In genomic region chr16:48498761-48499600, GRCh38 we compare ENCODE assay signal across 10 cellular contexts.
DNase-seq lines count a peak whose midpoint lies in the region; ATAC-seq, FAIRE-seq and TF ChIP-seq lines count a peak whose summit lies in the region.
"Had no signal": no experiment of that assay in that cellular context is flagged by ENCODE, and none has a peak within 500 bp of the region (broad histone marks: within the 10 kb centered on the region; RNA-seq: fewer than 3 reads in every experiment).

No MANE protein-coding gene starts in this region.

- TF ChIP-seq POLR2A in HepG2 (IDR thresholded peaks at IDR 0.05; ENCODE audit: insufficient read depth in 1 of 2, low read depth in 2 of 2, low read length in 2 of 2) (no peak), tibial nerve (IDR thresholded peaks at IDR 0.05) (no peak)

- POLR2A ChIA-PET in HepG2 (lab: Yijun Ruan, JAX), result interaction anchor here (1.0 kb wide), 1 partner anchor 26 kb away, joined by 3 read pairs; no protein-coding TSS in a partner anchor

- WGBS in HepG2 (ENCODE audit: low lambda C conversion rate), result 12% methylated on average over 6 of the region's 6 CpGs
- WGBS in tibial nerve, 2 donors, result 39 to 51% methylated on average over 6 of the region's 6 CpGs

- no peak for FAIRE-seq in HepG2 (lab: Jason Lieb, UNC)
- FAIRE-seq: A204.1 had no signal

- H2AFZ ChIP-seq in HepG2 (ENCODE audit: low read length), result no peak overlapping the region

- H3K4me2 ChIP-seq in HepG2 (ENCODE audit: low read depth, low read length), result peak overlapping the region; percentile 31; the same call in 1 of the 2 replicates

- H3K27me3 ChIP-seq in brain microvascular endothelial cell (replicated peaks) (no peaks in the 10 kb centered on the region), HepG2 (ENCODE audit: control insufficient read depth in 1 of 2, insufficient read depth in 2 of 2, low read length in 2 of 2) (peaks cover 0 to 11% of the 10 kb centered on the region in 2 experiments; a peak in 1 of 5 replicates), tibial nerve (no peaks in the 10 kb centered on the region)

- no peaks in the 10 kb centered on the region for H3K79me2 ChIP-seq in HepG2 (ENCODE audit: insufficient read depth, low read length)

- peak; percentile 30; the same call in 2 of the 3 replicates for ATAC-seq in HepG2
- no peak for ATAC-seq in HG02870 (IDR thresholded peaks at IDR 0.05; ENCODE audit: unreplicated experiment)

- no peak overlapping the region for H3K9ac ChIP-seq in HepG2 (ENCODE audit: insufficient read depth, low read depth, low read length)

- TF ChIP-seq EP300 in HepG2 (IDR thresholded peaks at IDR 0.05; ENCODE audit: low read depth in 2 of 2, low read length in 2 of 2) (no peak), HepG2 (CRISPR knock-in tag; IDR thresholded peaks at IDR 0.05; ENCODE audit: borderline replicate concordance) (no peak), tibial nerve (IDR thresholded peaks at IDR 0.05) (no peak)

- CTCF ChIA-PET in HepG2 (lab: Yijun Ruan, JAX; ENCODE audit: low intra/inter-chr PET ratio, low total read pairs), result interaction anchor here (1.1 kb wide), 1 partner anchor 146 kb away, joined by 3 read pairs; no protein-coding TSS in a partner anchor

- peaks cover 30% of the 10 kb centered on the region for H3K4me1 ChIP-seq in HepG2 (ENCODE audit: insufficient read depth, low read length)
- H3K4me1 ChIP-seq in tibial nerve, result peaks cover 0 to 62% (median 22%) of the 10 kb centered on the region in 4 donors

- no peaks in the 10 kb centered on the region for H4K20me1 ChIP-seq in HepG2 (ENCODE audit: insufficient read depth, low read length)

- in situ Hi-C loops in brain microvascular endothelial cell (cut with HindIII; ENCODE audit: low pct_ligation_motif_present, low sequenced_read_pairs) (no loop called here), HepG2 (cut with HindIII; ENCODE audit: extremely low pct_ligation_motif_present, low pct_unique_long_range_greater_than_20kb) (no loop called here)

- H3K9me3 ChIP-seq in HepG2 (ENCODE audit: low read length) (no peaks in the 10 kb centered on the region), tibial nerve (peaks cover 0 to 9% (median 0%) of the 10 kb centered on the region in 4 donors)

- H3K27ac ChIP-seq in brain microvascular endothelial cell (no peak overlapping the region), HepG2 (ENCODE audit: extremely low read length, insufficient read depth, low read length) (no peak overlapping the region), tibial nerve (peak overlapping the region; percentile 25 to 86 (median 55))

- no peak overlapping the region for H3K4me3 ChIP-seq in brain microvascular endothelial cell (ENCODE audit: low read depth, low read length)
- H3K4me3 ChIP-seq in HepG2 (replicated peaks in 1 of 3; ENCODE audit: insufficient read depth in 1 of 3, low read depth in 2 of 3, low read length in 3 of 3), result no peak overlapping the region
- no peak overlapping the region for H3K4me3 ChIP-seq in tibial nerve

- TF ChIP-seq CTCF in brain microvascular endothelial cell (IDR thresholded peaks at IDR 0.05; ENCODE audit: low read depth, low read length, missing control alignments), result no peak
- TF ChIP-seq CTCF in HepG2 (CRISPR knock-in tag; IDR thresholded peaks at IDR 0.05), result no peak
- TF ChIP-seq CTCF in tibial nerve (IDR thresholded peaks at IDR 0.05), result no peak

- no peak for TF ChIP-seq RAD21 in HepG2 (CRISPR knock-in tag; IDR thresholded peaks at IDR 0.05)

- H3K36me3 ChIP-seq in brain microvascular endothelial cell (replicated peaks) (no peaks in the 10 kb centered on the region), HepG2 (replicated peaks in 1 of 2; ENCODE audit: control insufficient read depth in 1 of 2, insufficient read depth in 2 of 2, low read length in 2 of 2) (no peaks in the 10 kb centered on the region), tibial nerve (no peaks in the 10 kb centered on the region)

- intact Hi-C loops in HepG2 (cut with micrococcal nuclease; ENCODE audit: unreplicated experiment), result loop anchor here (1.0 to 10.0 kb wide), 3 partner anchors 94 to 146 kb away; no protein-coding TSS in a partner anchor

- no TSS peak for BruUV-seq in HepG2 (replicated peaks; lab: Mats Ljungman, UMichigan)

- DNase-seq in DMS 273 (lab: John Stamatoyannopoulos, UW; ENCODE audit: unreplicated experiment) (peak; percentile 54), DMS 273 treated with DMSO at 0.1 percent for 48 hours (lab: John Stamatoyannopoulos, UW) (no peak), brain microvascular endothelial cell (peak; percentile 80), HepG2 (ENCODE audit: low spot score) (peak; percentile 35), tibial nerve (ENCODE audit: low spot score in 2 of 2) (peak; percentile 42 to 67), NCI-H2227 (lab: John Stamatoyannopoulos, UW; ENCODE audit: unreplicated experiment) (no peak), 8988T (no peak)
- DNase-seq: stimulated activated CD4-positive, alpha-beta T cell treated with anti-CD3 and anti-CD28 coated beads, Interleukin-2, amount 100 ng/mL, for 24 hours had no signal

TF ChIP-seq in HepG2, 621 proteins besides CTCF, POLR2A, EP300 and RAD21 (continues in another document):
- TF ChIP-seq SIX1 (CRISPR knock-in tag; IDR thresholded peaks at IDR 0.05; ENCODE audit: borderline replicate concordance), result peak; percentile 94
- TF ChIP-seq GATAD2A (CRISPR knock-in tag; IDR thresholded peaks at IDR 0.05), result peak; percentile 50; the same call in 1 of the 2 replicates
- 0 out of 2 replicates have a peak, but pooled peaks have one; percentile 14 for TF ChIP-seq ARNTL (CRISPR knock-in tag; IDR thresholded peaks at IDR 0.05)
- 0 out of 2 replicates have a peak, but pooled peaks have one; percentile 1 for TF ChIP-seq SAP130 (CRISPR knock-in tag; IDR thresholded peaks at IDR 0.05; ENCODE audit: low read depth)
- peak; percentile 55; the same call in 1 of the 2 replicates for TF ChIP-seq SIX4 (CRISPR knock-in tag; IDR thresholded peaks at IDR 0.05)
- TF ChIP-seq HES4 (CRISPR knock-in tag; IDR thresholded peaks at IDR 0.05; ENCODE audit: borderline replicate concordance), result no peak
- TF ChIP-seq, protein P1, sequence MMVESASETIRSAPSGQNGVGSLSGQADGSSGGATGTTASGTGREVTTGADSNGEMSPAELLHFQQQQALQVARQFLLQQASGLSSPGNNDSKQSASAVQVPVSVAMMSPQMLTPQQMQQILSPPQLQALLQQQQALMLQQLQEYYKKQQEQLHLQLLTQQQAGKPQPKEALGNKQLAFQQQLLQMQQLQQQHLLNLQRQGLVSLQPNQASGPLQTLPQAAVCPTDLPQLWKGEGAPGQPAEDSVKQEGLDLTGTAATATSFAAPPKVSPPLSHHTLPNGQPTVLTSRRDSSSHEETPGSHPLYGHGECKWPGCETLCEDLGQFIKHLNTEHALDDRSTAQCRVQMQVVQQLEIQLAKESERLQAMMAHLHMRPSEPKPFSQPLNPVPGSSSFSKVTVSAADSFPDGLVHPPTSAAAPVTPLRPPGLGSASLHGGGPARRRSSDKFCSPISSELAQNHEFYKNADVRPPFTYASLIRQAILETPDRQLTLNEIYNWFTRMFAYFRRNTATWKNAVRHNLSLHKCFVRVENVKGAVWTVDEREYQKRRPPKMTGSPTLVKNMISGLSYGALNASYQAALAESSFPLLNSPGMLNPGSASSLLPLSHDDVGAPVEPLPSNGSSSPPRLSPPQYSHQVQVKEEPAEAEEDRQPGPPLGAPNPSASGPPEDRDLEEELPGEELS (CRISPR knock-in tag; IDR thresholded peaks at IDR 0.05), result no peak
- peak; percentile 79 for TF ChIP-seq CEBPB (IDR thresholded peaks at IDR 0.05; ENCODE audit: borderline replicate concordance, low read depth, low read length)
- TF ChIP-seq ZFX (CRISPR knock-in tag; IDR thresholded peaks at IDR 0.05; ENCODE audit: low read depth), result 0 out of 2 replicates have a peak, but pooled peaks have one; percentile 5
- TF ChIP-seq ZNF788 (CRISPR knock-in tag; IDR thresholded peaks at IDR 0.05; ENCODE audit: borderline replicate concordance), result no peak
- TF ChIP-seq ZNF235 (CRISPR knock-in tag; IDR thresholded peaks at IDR 0.05; ENCODE audit: borderline replicate concordance), result no peak
- no peak for TF ChIP-seq CCAR2 (optimal IDR thresholded peaks at IDR 0.05; ENCODE audit: low read depth, low read length)
- no peak for TF ChIP-seq KLF13 (CRISPR knock-in tag; IDR thresholded peaks at IDR 0.05)
- TF ChIP-seq, protein P2, sequence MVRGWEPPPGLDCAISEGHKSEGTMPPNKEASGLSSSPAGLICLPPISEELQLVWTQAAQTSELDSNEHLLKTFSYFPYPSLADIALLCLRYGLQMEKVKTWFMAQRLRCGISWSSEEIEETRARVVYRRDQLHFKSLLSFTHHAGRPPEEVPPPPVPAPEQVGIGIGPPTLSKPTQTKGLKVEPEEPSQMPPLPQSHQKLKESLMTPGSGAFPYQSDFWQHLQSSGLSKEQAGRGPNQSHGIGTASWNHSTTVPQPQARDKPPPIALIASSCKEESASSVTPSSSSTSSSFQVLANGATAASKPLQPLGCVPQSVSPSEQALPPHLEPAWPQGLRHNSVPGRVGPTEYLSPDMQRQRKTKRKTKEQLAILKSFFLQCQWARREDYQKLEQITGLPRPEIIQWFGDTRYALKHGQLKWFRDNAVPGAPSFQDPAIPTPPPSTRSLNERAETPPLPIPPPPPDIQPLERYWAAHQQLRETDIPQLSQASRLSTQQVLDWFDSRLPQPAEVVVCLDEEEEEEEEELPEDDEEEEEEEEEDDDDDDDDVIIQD (CRISPR knock-in tag; IDR thresholded peaks at IDR 0.05; ENCODE audit: low read depth), result no peak
- TF ChIP-seq ZNF281 (CRISPR knock-in tag; IDR thresholded peaks at IDR 0.05; ENCODE audit: borderline replicate concordance), result peak; percentile 89

Comparison
In these comparisons a context has a peak if more than half of its experiments do, and no peak if none do; other contexts are left out.
1. DNase-seq: peak in DMS 273 (single experiment), brain microvascular endothelial cell (single experiment), HepG2 (single experiment) and tibial nerve (2 of 2); none in DMS 273 treated with DMSO at 0.1 percent for 48 hours (single experiment), NCI-H2227 (single experiment) and 8988T (single experiment).
2. H3K27ac ChIP-seq: peak in tibial nerve (4 of 4); none in brain microvascular endothelial cell (single experiment) and HepG2 (single experiment).